17 cellular contexts compared by ENCODE assay signal in genomic region chr15:71224024-71224423, GRCh38.
DNase-seq lines count a peak whose midpoint lies in the region; ATAC-seq and TF ChIP-seq lines count a peak whose summit lies in the region.
"Had no signal": no experiment of that assay in that cellular context is flagged by ENCODE, and none has a peak within 500 bp of the region (broad histone marks: within the 10 kb centered on the region; RNA-seq: fewer than 3 reads in every experiment).

No MANE protein-coding gene starts in this region.

- H3K4me1 ChIP-seq in RWPE2 (ENCODE audit: insufficient read depth, poor library complexity, severe bottlenecking) (peaks cover 14% of the 10 kb centered on the region), suprapubic skin (peaks cover 5% of the 10 kb centered on the region), SK-N-SH (ENCODE audit: control insufficient read depth in 1 of 2, insufficient read depth in 2 of 2, low read depth in 1 of 2, low read length in 1 of 2) (peaks cover 11 to 19% of the 10 kb centered on the region in 2 experiments)
- H3K4me1 ChIP-seq: A549, BE2C had no signal

- H3K36me3 ChIP-seq in RWPE2 (ENCODE audit: low read depth) (peaks cover 80% of the 10 kb centered on the region), suprapubic skin (no peaks in the 10 kb centered on the region), SK-N-SH (replicated peaks in 1 of 2; ENCODE audit: control insufficient read depth in 1 of 2, insufficient read depth in 2 of 2, low read length in 1 of 2) (peaks cover 0 to 7% of the 10 kb centered on the region in 2 experiments)
- H3K36me3 ChIP-seq: BE2C had no signal

- ATAC-seq in RWPE2 (ENCODE audit: low read depth): 0 out of 3 replicates have a peak, but pooled peaks have one; percentile 8
- ATAC-seq: A549; CD8-positive, alpha-beta T cell had no signal

- peak overlapping the region; percentile 1 for H3K27ac ChIP-seq in RWPE2 (ENCODE audit: poor library complexity, severe bottlenecking)
- H3K27ac ChIP-seq in coronary artery: no peak overlapping the region
- H3K27ac ChIP-seq in suprapubic skin: peak overlapping the region; percentile 46
- H3K27ac ChIP-seq in RWPE1: no peak overlapping the region; the same call in 1 of the 2 replicates
- H3K27ac ChIP-seq in SK-N-SH (ENCODE audit: low read depth in 2 of 2, low read length in 1 of 2): no peak overlapping the region
- H3K27ac ChIP-seq: C4-2B, GM23248 had no signal

- H3K4me2 ChIP-seq in SK-N-SH: no peak overlapping the region
- H3K4me2 ChIP-seq: A549 had no signal

- CTCF ChIA-PET in RWPE1 (lab: Yijun Ruan, JAX): no interaction called here
- CTCF ChIA-PET in SK-N-SH (lab: Yijun Ruan, JAX): interaction anchor here (0.8 to 1.3 kb wide), 2 partner anchors 22 to 23 kb away, joined by 3 to 4 read pairs; no protein-coding TSS in a partner anchor

- DNase-seq in RWPE2 (ENCODE audit: low spot score): no peak
- DNase-seq in coronary artery (ENCODE audit: low spot score): peak; percentile 33
- peak; percentile 21 for DNase-seq in fibroblast of the aortic adventitia (ENCODE audit: low read depth)
- no peak for DNase-seq in suprapubic skin (ENCODE audit: low spot score in 2 of 2)
- no peak for DNase-seq in CD1c-positive myeloid dendritic cell (ENCODE audit: extremely low spot score)
- DNase-seq in RWPE1 (ENCODE audit: low spot score): no peak
- DNase-seq in SK-N-SH: no peak
- DNase-seq: BE2C; CD8-positive, alpha-beta T cell; COR-L47; DMS153; DMS79 treated with DMSO at 0.1 percent for 48 hours; EL; GM23248; H7 had no signal

- POLR2A ChIA-PET in RWPE1 (lab: Yijun Ruan, JAX; ENCODE audit: low non-redundant PET): no interaction called here
- POLR2A ChIA-PET in SK-N-SH (lab: Yijun Ruan, JAX): no interaction called here

- WGBS in suprapubic skin: 79% methylated on average over 4 of the region's 4 CpGs
- 92% methylated on average over 4 of the region's 4 CpGs for WGBS in SK-N-SH (ENCODE audit: low lambda C conversion rate)

- no peak for TF ChIP-seq RAD21 in SK-N-SH (IDR thresholded peaks at IDR 0.05; ENCODE audit: low read length)

- H3K27me3 ChIP-seq in RWPE2 (ENCODE audit: insufficient read depth, poor library complexity, severe bottlenecking): no peaks in the 10 kb centered on the region
- no peaks in the 10 kb centered on the region for H3K27me3 ChIP-seq in suprapubic skin
- H3K27me3 ChIP-seq in SK-N-SH (ENCODE audit: insufficient read depth): no peaks in the 10 kb centered on the region
- H3K27me3 ChIP-seq: BE2C had no signal

- H3K9ac ChIP-seq in SK-N-SH: no peak overlapping the region
- H3K9ac ChIP-seq: GM23248 had no signal

- H3K9me3 ChIP-seq in RWPE2 (ENCODE audit: severe bottlenecking): no peaks in the 10 kb centered on the region
- H3K9me3 ChIP-seq in suprapubic skin: no peaks in the 10 kb centered on the region
- H3K9me3 ChIP-seq in SK-N-SH: no peaks in the 10 kb centered on the region
- H3K9me3 ChIP-seq: A549, BE2C had no signal

- TF ChIP-seq CTCF in RWPE2 (IDR thresholded peaks at IDR 0.05; ENCODE audit: poor library complexity, severe bottlenecking): no peak
- TF ChIP-seq CTCF in coronary artery (IDR thresholded peaks at IDR 0.05): no peak
- no peak for TF ChIP-seq CTCF in fibroblast of the aortic adventitia (IDR thresholded peaks at IDR 0.05; ENCODE audit: insufficient read depth, low read length)
- no peak for TF ChIP-seq CTCF in suprapubic skin (IDR thresholded peaks at IDR 0.05)
- TF ChIP-seq CTCF in RWPE1 (conservative IDR thresholded peaks at IDR 0.05; ENCODE audit: low read depth): no peak
- TF ChIP-seq CTCF in SK-N-SH (IDR thresholded peaks at IDR 0.05): no peak

- peaks cover 12% of the 10 kb centered on the region for H3F3A ChIP-seq in SK-N-SH (replicated peaks; ENCODE audit: insufficient read depth)

- no peak for TF ChIP-seq POLR2A in suprapubic skin (IDR thresholded peaks at IDR 0.05)

- TF ChIP-seq EP300 in suprapubic skin (IDR thresholded peaks at IDR 0.05) (no peak), SK-N-SH (IDR thresholded peaks at IDR 0.05; ENCODE audit: borderline replicate concordance in 1 of 2, low read depth in 1 of 2, low read length in 1 of 2) (no peak)

- H3K9me2 ChIP-seq in SK-N-SH: no peaks in the 10 kb centered on the region

- 0 out of 2 replicates have a peak, but pooled peaks cover 5% of the 10 kb centered on the region for H3K79me2 ChIP-seq in SK-N-SH (ENCODE audit: insufficient read depth)

- H4K20me1 ChIP-seq in SK-N-SH (ENCODE audit: insufficient read depth): no peaks in the 10 kb centered on the region

- H3K4me3 ChIP-seq in RWPE2 (ENCODE audit: severe bottlenecking) (no peak overlapping the region), coronary artery (no peak overlapping the region), fibroblast of the aortic adventitia (ENCODE audit: low read depth, low read length) (no peak overlapping the region), suprapubic skin (no peak overlapping the region), SK-N-SH (ENCODE audit: low read depth in 2 of 2, low read length in 1 of 2) (no peak overlapping the region)
- H3K4me3 ChIP-seq: A549, GM23248 had no signal

- H2AFZ ChIP-seq in SK-N-SH (ENCODE audit: low read depth): no peak overlapping the region
- H2AFZ ChIP-seq: GM23248 had no signal

TF ChIP-seq in SK-N-SH, 30 proteins besides CTCF, POLR2A, EP300 and RAD21:
- no peak for TF ChIP-seq EZH2phosphoT487 (IDR thresholded peaks at IDR 0.05; ENCODE audit: borderline replicate concordance, low read depth)

Comparison
In these comparisons a context has a peak if more than half of its experiments do, and no peak if none do; other contexts are left out.
1. DNase-seq: peak in coronary artery (single experiment) and fibroblast of the aortic adventitia (single experiment); none in RWPE2 (single experiment), suprapubic skin (0 of 2), CD1c-positive myeloid dendritic cell (single experiment), RWPE1 (single experiment) and SK-N-SH (single experiment).
2. H3K27ac ChIP-seq: peak in RWPE2 (single experiment) and suprapubic skin (single experiment); none in coronary artery (0 of 2), RWPE1 (single experiment) and SK-N-SH (0 of 2).